In the genomic region with DNA sequence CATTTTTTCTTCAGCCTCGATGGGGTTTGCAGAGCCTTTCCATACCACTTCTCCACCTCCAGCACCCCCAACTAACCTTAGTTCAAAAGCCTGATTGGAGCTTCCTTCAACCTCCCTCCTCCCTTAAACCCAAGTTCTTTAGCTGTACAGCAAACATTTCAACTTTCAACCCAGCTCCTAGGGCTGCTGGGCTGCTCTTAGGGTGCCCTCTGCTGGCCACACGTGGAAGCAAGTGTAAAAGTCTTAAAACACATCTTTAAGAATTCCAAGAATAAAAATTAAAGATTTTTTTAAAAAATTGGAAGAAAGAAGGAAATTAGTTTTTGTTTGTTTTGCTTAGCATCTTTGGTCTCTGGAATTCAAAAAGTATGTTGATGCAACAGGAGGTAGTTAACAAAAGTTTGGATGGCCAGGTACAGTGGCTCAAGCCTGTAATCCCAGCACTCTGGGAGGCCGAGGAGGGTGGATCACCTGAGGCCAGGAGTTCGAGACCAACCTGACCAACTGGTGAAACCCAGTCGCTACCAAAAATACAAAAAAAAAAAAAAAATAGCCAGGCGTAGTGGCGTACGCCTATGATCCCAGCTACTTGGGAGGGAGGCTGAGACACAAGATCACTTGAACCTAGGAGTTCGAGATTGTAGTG, we compare ENCODE assay signal across 8 cellular contexts. TPM values are rescaled to one million over a fixed set of nuclear protein-coding genes. Genes with fewer than 3 reads are reported as not detected.
A peak's percentile ranks its signal among the peaks of the same experiment; 100 is the strongest.
DNase-seq lines count a peak whose midpoint lies in the region; ATAC-seq and TF ChIP-seq lines count a peak whose summit lies in the region.

No MANE protein-coding gene starts in this region.

- DNase-seq in CMK (ENCODE audit: low read depth) (peak; percentile 8), RWPE1 (ENCODE audit: low spot score) (peak; percentile 81), adrenal gland (peak; percentile 17 to 80 (median 44)), left cardiac atrium (peak; percentile 27), retinal pigment epithelial cell (ENCODE audit: low read depth) (no peak)

- POLR2A ChIA-PET in HEK293 (lab: Yijun Ruan, JAX) (interaction anchor here (0.6 kb wide), 2 partner anchors 167 to 265 kb away, joined by 3 to 4 read pairs; no protein-coding TSS in a partner anchor), RWPE1 (lab: Yijun Ruan, JAX; ENCODE audit: low non-redundant PET) (interaction anchor here (0.7 kb wide), 1 partner anchor 64 kb away, joined by 4 read pairs; no protein-coding TSS in a partner anchor)

- CTCF ChIA-PET in HEK293 (lab: Yijun Ruan, JAX) (interaction anchor here (0.6 to 2.9 kb wide), 38 partner anchors 8 to 1659 kb away, joined by 3 to 28 read pairs (median 4); no protein-coding TSS in a partner anchor), RWPE1 (lab: Yijun Ruan, JAX) (interaction anchor here (0.5 to 2.9 kb wide), 26 partner anchors 8 to 1732 kb away, joined by 3 to 65 read pairs (median 4); partner anchors contain the start of gene HSD17B3)

- no peaks in the 10 kb centered on the region for H3K27me3 ChIP-seq in adrenal gland

- H3K27ac ChIP-seq in HEK293 (ENCODE audit: extremely low read depth, low read depth, low read length) (no peak overlapping the region), RWPE1 (no peak overlapping the region), adrenal gland (no peak overlapping the region)

- H3K36me3 ChIP-seq in HEK293 (ENCODE audit: control insufficient read depth in 2 of 2, insufficient read depth in 1 of 2, low read length in 2 of 2), result no peaks in the 10 kb centered on the region
- H3K36me3 ChIP-seq in adrenal gland (replicated peaks in 1 of 2), result no peaks in the 10 kb centered on the region

- intact Hi-C loops in adrenal gland (cut with DNase I) (loop anchor here (5.0 to 10.0 kb wide), 2 partner anchors 83 to 85 kb away; no protein-coding TSS in a partner anchor), left cardiac atrium (cut with DNase I) (loop anchor here in 1 of 2 donors (2.0 kb wide), 1 partner anchor 85 kb away; no protein-coding TSS in a partner anchor)

- TF ChIP-seq POLR2A in adrenal gland (IDR thresholded peaks at IDR 0.05), result no peak

- H3K9me3 ChIP-seq in HEK293 (ENCODE audit: control insufficient read depth, insufficient read depth, low read depth, low read length) (no peaks in the 10 kb centered on the region), adrenal gland (replicated peaks in 1 of 3) (no peaks in the 10 kb centered on the region)

- TF ChIP-seq CTCF in HEK293 (tag by site-specific recombination; IDR thresholded peaks at IDR 0.05) (peak; percentile 41), RWPE1 (conservative IDR thresholded peaks at IDR 0.05; ENCODE audit: low read depth) (peak; percentile 99), adrenal gland (IDR thresholded peaks at IDR 0.05) (peak; percentile 68 to 74 (median 73)), retinal pigment epithelial cell (conservative IDR thresholded peaks at IDR 0.05; ENCODE audit: low read depth, low read length) (peak; percentile 91)

- ATAC-seq in left cardiac atrium, result peak; percentile 59 to 70
- ATAC-seq in HG03196 (IDR thresholded peaks at IDR 0.05; ENCODE audit: unreplicated experiment), result no peak
- ATAC-seq in GM18517 (IDR thresholded peaks at IDR 0.05; ENCODE audit: unreplicated experiment), result no peak

- 45 to 54% (median 51%) methylated on average over 9 of the region's 9 CpGs for WGBS in adrenal gland, 4 donors

- no peak overlapping the region for H3K4me3 ChIP-seq in HEK293 (ENCODE audit: low read depth, low read length)
- no peak overlapping the region for H3K4me3 ChIP-seq in adrenal gland
- H3K4me3 ChIP-seq in retinal pigment epithelial cell (ENCODE audit: low read length), result no peak overlapping the region

- H3K4me1 ChIP-seq in HEK293 (ENCODE audit: control insufficient read depth, insufficient read depth, low read length) (no peaks in the 10 kb centered on the region), adrenal gland (replicated peaks in 1 of 2) (no peaks in the 10 kb centered on the region)

TF ChIP-seq in HEK293, 187 proteins besides CTCF, POLR2A, EP300 and RAD21:
- TF ChIP-seq ZNF654 (tag by site-specific recombination; IDR thresholded peaks at IDR 0.05; ENCODE audit: low read depth) (peak; percentile 82), ZNF341 (tag by site-specific recombination; IDR thresholded peaks at IDR 0.05; ENCODE audit: low read depth) (peak; percentile 80), ZNF660 (tag by site-specific recombination; IDR thresholded peaks at IDR 0.05) (peak; percentile 53; the same call in 1 of the 2 replicates), ZNF155 (tag by site-specific recombination; IDR thresholded peaks at IDR 0.05) (no peak)
TF ChIP-seq in HEK293: peak in this region for 3.

RNA-seq across cellular contexts. Expression of gene HSD17B3, which starts 15.5 kb away (rescaled TPM):
- total RNA-seq in adrenal gland (under 1 TPM in 2 of 8 donors, not detected in 6; 0.57 to 0.63 TPM), left cardiac atrium (1 to 10 TPM in 1 of 2 donors, under 1 TPM in 1; 0.76 to 1.4 TPM)
- 10 to 100 TPM in 1 of 3 donors, 1 to 10 TPM in 1, not detected in 1; 8.8 to 14.6 TPM for polyA plus RNA-seq in adrenal gland

Comparison
In these comparisons a context has a peak if more than half of its experiments do, and no peak if none do; other contexts are left out.
1. CTCF ChIP-seq: peak in every context shown above with its lines; median percentile 99 in RWPE1; 91 in retinal pigment epithelial cell; 73 in adrenal gland; 41 in HEK293.
2. ATAC-seq: peak in left cardiac atrium (2 of 2); none in HG03196 (single experiment) and GM18517 (single experiment).